Comparison of ENCODE assay signal across 2 cellular contexts in genomic region chr1:15684042-15684461, GRCh38.
A peak's percentile ranks its signal among the peaks of the same experiment; 100 is the strongest.
TF ChIP-seq lines count a peak whose summit lies in the region.

Gene PLEKHM2, plus strand, starts transcription at chr1:15684320. Its CDS starts 239 bp downstream, at chr1:15684559.

TF ChIP-seq in Ishikawa, 13 proteins besides CTCF, POLR2A, EP300 and RAD21 (continued from another document):
- TF ChIP-seq MAX (IDR thresholded peaks at IDR 0.05) (no peak), USF1 (IDR thresholded peaks at IDR 0.05) (no peak), CREB1 (IDR thresholded peaks at IDR 0.05; ENCODE audit: low read depth) (no peak), NFIC (IDR thresholded peaks at IDR 0.05) (no peak), ZBTB7A (IDR thresholded peaks at IDR 0.05; ENCODE audit: low read depth) (peak; percentile 85; the same call in 1 of the 2 replicates), FOXM1 (IDR thresholded peaks at IDR 0.05; ENCODE audit: borderline replicate concordance, low read depth) (no peak), CEBPB (IDR thresholded peaks at IDR 0.05) (no peak), TEAD4 (IDR thresholded peaks at IDR 0.05) (no peak), YY1 (IDR thresholded peaks at IDR 0.05; ENCODE audit: low read depth) (no peak)

TF ChIP-seq in HepG2, 621 proteins besides CTCF, POLR2A, EP300 and RAD21 (continued from another document):
- no peak for TF ChIP-seq PRDM15 (CRISPR knock-in tag; IDR thresholded peaks at IDR 0.05)
- TF ChIP-seq MXD3 (CRISPR knock-in tag; IDR thresholded peaks at IDR 0.05), result 0 out of 2 replicates have a peak, but pooled peaks have one; percentile 9
- TF ChIP-seq ATF4 (CRISPR knock-in tag; IDR thresholded peaks at IDR 0.05), result no peak
- TF ChIP-seq HNF4G (IDR thresholded peaks at IDR 0.05; ENCODE audit: borderline replicate concordance, low read depth, low read length), result no peak
- TF ChIP-seq HNF4G (CRISPR knock-in tag; IDR thresholded peaks at IDR 0.05; ENCODE audit: borderline replicate concordance, low read depth), result no peak
- no peak for TF ChIP-seq ZNF33B (CRISPR knock-in tag; IDR thresholded peaks at IDR 0.05)
- TF ChIP-seq ZFX (CRISPR knock-in tag; IDR thresholded peaks at IDR 0.05; ENCODE audit: low read depth), result peak; percentile 37; the same call in 1 of the 2 replicates
- peak; percentile 77 for TF ChIP-seq GABPB1 (CRISPR knock-in tag; IDR thresholded peaks at IDR 0.05)
- TF ChIP-seq NFYC (CRISPR knock-in tag; IDR thresholded peaks at IDR 0.05), result no peak
- TF ChIP-seq RBFOX2 (IDR thresholded peaks at IDR 0.05; ENCODE audit: low read depth, low read length), result peak; percentile 68
- TF ChIP-seq MYNN (CRISPR knock-in tag; IDR thresholded peaks at IDR 0.05; ENCODE audit: low read depth), result no peak
- TF ChIP-seq ELF3 (CRISPR knock-in tag; IDR thresholded peaks at IDR 0.05), result 0 out of 2 replicates have a peak, but pooled peaks have one; percentile 13
- peak; percentile 30; the same call in 1 of the 2 replicates for TF ChIP-seq POLR2AphosphoS5 (IDR thresholded peaks at IDR 0.05; ENCODE audit: low read depth, low read length)
- no peak for TF ChIP-seq SP1 (IDR thresholded peaks at IDR 0.05)
- no peak for TF ChIP-seq SP1 (CRISPR knock-in tag; IDR thresholded peaks at IDR 0.05)
- no peak for TF ChIP-seq ETV6 (CRISPR knock-in tag; conservative IDR thresholded peaks at IDR 0.05)
- no peak for TF ChIP-seq E2F5 (CRISPR knock-in tag; conservative IDR thresholded peaks at IDR 0.05)
- no peak for TF ChIP-seq REPIN1 (CRISPR knock-in tag; IDR thresholded peaks at IDR 0.05; ENCODE audit: borderline replicate concordance, low read depth)
- TF ChIP-seq POLR2G (IDR thresholded peaks at IDR 0.05; ENCODE audit: low read depth, low read length), result peak; percentile 73
- no peak for TF ChIP-seq SP2 (CRISPR knock-in tag; IDR thresholded peaks at IDR 0.05)
- no peak for TF ChIP-seq NFE2L1 (CRISPR knock-in tag; IDR thresholded peaks at IDR 0.05; ENCODE audit: borderline replicate concordance)
